In genomic region chr1:155934933-155935590, GRCh38 we compare ENCODE assay signal across 8 cellular contexts. TPM values are rescaled to one million over a fixed set of nuclear protein-coding genes. Genes with fewer than 3 reads are reported as not detected.
DNase-seq lines count a peak whose midpoint lies in the region; FAIRE-seq and TF ChIP-seq lines count a peak whose summit lies in the region.

No MANE protein-coding gene starts in this region.

- H3K9me3 ChIP-seq in left ventricle myocardium inferior (replicated peaks) (no peaks in the 10 kb centered on the region), subcutaneous abdominal adipose tissue (ENCODE audit: control insufficient read depth in 5 of 5, low read length in 5 of 5) (no peaks in the 10 kb centered on the region)

- intact Hi-C loops in left ventricle myocardium inferior (cut with micrococcal nuclease), result no loop called here

- peak; percentile 36 for DNase-seq in NCI-H1105 treated with DMSO at 0.1 percent for 48 hours (lab: John Stamatoyannopoulos, UW)
- no peak for DNase-seq in NCI-H1105 (lab: John Stamatoyannopoulos, UW)
- no peak for DNase-seq in RWPE1 (ENCODE audit: low spot score)
- DNase-seq in left ventricle myocardium inferior, result no peak
- no peak for DNase-seq in frontal cortex (ENCODE audit: low spot score in 2 of 2)
- DNase-seq in cortex of kidney (lab: John Stamatoyannopoulos, UW), result no peak
- no peak for DNase-seq in T-helper 2 cell

- peaks cover 72% of the 10 kb centered on the region for H3K4me1 ChIP-seq in left ventricle myocardium inferior
- peaks cover 8 to 59% (median 52%) of the 10 kb centered on the region in 5 donors for H3K4me1 ChIP-seq in subcutaneous abdominal adipose tissue (ENCODE audit: control insufficient read depth in 5 of 5, insufficient read depth in 5 of 5, low read length in 5 of 5)

- FAIRE-seq in frontal cortex (lab: Jason Lieb, UNC), result no peak

- H3K27me3 ChIP-seq in left ventricle myocardium inferior (ENCODE audit: low read depth) (no peaks in the 10 kb centered on the region), subcutaneous abdominal adipose tissue (ENCODE audit: control insufficient read depth in 5 of 5, insufficient read depth in 4 of 5, low read length in 5 of 5) (no peaks in the 10 kb centered on the region)

- H3K27ac ChIP-seq in RWPE1 (peak overlapping the region; percentile 86), left ventricle myocardium inferior (replicated peaks) (peak overlapping the region; percentile 93), subcutaneous abdominal adipose tissue (ENCODE audit: low read depth, low read length) (peak overlapping the region; percentile 96)

- peak overlapping the region; percentile 94 for H3K4me3 ChIP-seq in left ventricle myocardium inferior
- H3K4me3 ChIP-seq in subcutaneous abdominal adipose tissue (ENCODE audit: low read depth in 1 of 5, low read length in 5 of 5), result peak overlapping the region; percentile 81 to 98 (median 92)

- TF ChIP-seq CTCF in RWPE1 (conservative IDR thresholded peaks at IDR 0.05; ENCODE audit: low read depth) (no peak), left ventricle myocardium inferior (IDR thresholded peaks at IDR 0.05; ENCODE audit: borderline replicate concordance) (no peak)

- H3K36me3 ChIP-seq in left ventricle myocardium inferior (peaks cover 28% of the 10 kb centered on the region), subcutaneous abdominal adipose tissue (ENCODE audit: control insufficient read depth in 5 of 5, insufficient read depth in 5 of 5, low read length in 5 of 5) (peaks cover 7 to 25% (median 12%) of the 10 kb centered on the region in 5 donors)

- POLR2A ChIA-PET in RWPE1 (lab: Yijun Ruan, JAX; ENCODE audit: low non-redundant PET), result interaction anchor here (0.6 to 0.7 kb wide), 2 partner anchors 169 to 230 kb away, joined by 8 to 13 read pairs; no protein-coding TSS in a partner anchor

- CTCF ChIA-PET in RWPE1 (lab: Yijun Ruan, JAX), result interaction anchor here (0.8 to 1.9 kb wide), 2 partner anchors 55 to 179 kb away, joined by 4 to 6 read pairs; partner anchors contain the start of gene LMNA

- peak overlapping the region; percentile 59 to 99 (median 74) for H3K9ac ChIP-seq in subcutaneous abdominal adipose tissue (ENCODE audit: low read length in 5 of 5)

RNA-seq across cellular contexts. Expression of gene KHDC4, which starts 0.8 kb away (rescaled TPM):
- total RNA-seq in left ventricle myocardium inferior (21.2 TPM), frontal cortex (30.6 TPM)

RNA-seq across cellular contexts. Expression of gene RXFP4, which starts 6.4 kb away (rescaled TPM):
- total RNA-seq in left ventricle myocardium inferior (not detected), frontal cortex (not detected)

RNA-seq across cellular contexts. Expression of gene RIT1, which starts 23.9 kb away (rescaled TPM):
- 19.0 TPM for total RNA-seq in left ventricle myocardium inferior
- 33.8 TPM for total RNA-seq in frontal cortex

RNA-seq across cellular contexts. Expression of gene ARHGEF2, which starts 43.3 kb away (rescaled TPM):
- total RNA-seq in left ventricle myocardium inferior, result 69.3 TPM
- 99.5 TPM for total RNA-seq in frontal cortex
